18 cellular contexts compared by ENCODE assay signal in the genomic region with DNA sequence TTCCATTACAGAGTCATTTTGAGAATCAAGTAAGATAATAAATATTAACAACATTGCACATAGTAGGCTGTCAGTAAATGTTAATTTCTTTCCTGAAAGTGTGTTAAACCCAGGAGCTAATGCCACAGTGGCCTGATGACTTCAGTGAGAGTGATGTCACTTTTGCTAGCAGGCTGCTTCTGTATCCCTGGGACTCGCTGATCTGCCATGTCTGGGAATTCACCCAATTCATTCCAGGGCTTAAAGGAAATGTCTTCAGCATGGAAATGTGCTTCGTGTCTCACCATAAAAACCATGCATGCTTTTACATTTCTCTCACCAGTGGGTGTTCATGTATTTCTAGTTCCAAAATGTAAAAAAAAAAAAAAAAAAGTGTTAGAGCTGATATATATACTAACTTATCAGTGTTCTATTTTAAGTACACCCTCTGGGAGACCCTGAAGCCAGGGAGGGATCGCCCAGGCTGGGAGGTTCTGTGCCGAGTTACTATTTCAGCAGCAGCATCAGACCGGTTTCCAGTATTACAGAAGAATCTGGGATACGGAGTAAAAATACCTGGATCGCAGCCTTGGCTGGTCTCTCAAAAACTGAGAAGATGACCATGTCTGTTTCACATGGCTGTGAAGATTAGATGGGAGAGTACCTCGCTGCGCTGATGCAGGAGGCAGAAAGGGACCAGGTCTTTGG. TPM values are rescaled to one million over a fixed set of nuclear protein-coding genes. Genes with fewer than 3 reads are reported as not detected.
DNase-seq lines count a peak whose midpoint lies in the region; ATAC-seq, FAIRE-seq and TF ChIP-seq lines count a peak whose summit lies in the region.
"Had no signal": no experiment of that assay in that cellular context is flagged by ENCODE, and none has a peak within 500 bp of the region (broad histone marks: within the 10 kb centered on the region; RNA-seq: fewer than 3 reads in every experiment).

No MANE protein-coding gene starts in this region.

- no peaks in the 10 kb centered on the region for H3K9me1 ChIP-seq in keratinocyte (ENCODE audit: control insufficient read depth, extremely low read depth, insufficient read depth, low read length)

- H3K4me3 ChIP-seq in HUES48 (ENCODE audit: low read depth, low read length) (no peak overlapping the region), dorsolateral prefrontal cortex (peak overlapping the region in 3 of 59 donors; percentile 5 to 18 (median 6)), keratinocyte (ENCODE audit: control insufficient read depth in 2 of 3, extremely low read depth in 1 of 3, insufficient read depth in 2 of 3, low read depth in 1 of 3, low read length in 3 of 3) (no peak overlapping the region)
- H3K4me3 ChIP-seq: skin epidermis, stomach had no signal

- peak in 1 of 56 donors; percentile 6 for TF ChIP-seq CTCF in dorsolateral prefrontal cortex (IDR thresholded peaks at IDR 0.05 in 54 of 56, conservative IDR thresholded peaks at IDR 0.05 in 2 of 56; ENCODE audit: low read depth in 1 of 56, partially characterized antibody in 56 of 56)
- no peak for TF ChIP-seq CTCF in keratinocyte (optimal IDR thresholded peaks at IDR 0.05 in 1 of 3, IDR thresholded peaks at IDR 0.05 in 1 of 3, conservative IDR thresholded peaks at IDR 0.05 in 1 of 3; ENCODE audit: extremely low read depth in 1 of 3, insufficient read depth in 2 of 3, low read length in 3 of 3)
- TF ChIP-seq CTCF in GM20000 (IDR thresholded peaks at IDR 0.05; ENCODE audit: extremely low read depth, missing control alignments) = no peak

- FAIRE-seq in keratinocyte (lab: Jason Lieb, UNC) = peak; percentile 9
- FAIRE-seq: frontal cortex had no signal

- H3K4me1 ChIP-seq in HUES48 (ENCODE audit: control insufficient read depth, insufficient read depth, low read length) = peaks cover 30% of the 10 kb centered on the region
- H3K4me1 ChIP-seq in keratinocyte (ENCODE audit: control insufficient read depth, extremely low read depth, insufficient read depth, low read length) = no peaks in the 10 kb centered on the region
- H3K4me1 ChIP-seq: stomach had no signal

- H3K9me3 ChIP-seq in HUES48 (ENCODE audit: control insufficient read depth, insufficient read depth, low read length) (no peaks in the 10 kb centered on the region), keratinocyte (ENCODE audit: control insufficient read depth, low read depth, low read length) (no peaks in the 10 kb centered on the region)
- H3K9me3 ChIP-seq: stomach had no signal

- ATAC-seq in HG02610 (IDR thresholded peaks at IDR 0.05; ENCODE audit: unreplicated experiment) = no peak
- ATAC-seq: CD8-positive, alpha-beta T cell; natural killer cell treated with Interleukin-12 subunit alpha and Interleukin-12 subunit beta and Interleukin-15 and Interleukin-18, amount 100 ng/mL, for 72 hours had no signal

- H3K9ac ChIP-seq in HUES48 (ENCODE audit: low read depth, low read length) (no peak overlapping the region), keratinocyte (ENCODE audit: control insufficient read depth, extremely low read depth, insufficient read depth, low read length) (no peak overlapping the region)

- no peaks in the 10 kb centered on the region for H4K20me1 ChIP-seq in keratinocyte (ENCODE audit: control insufficient read depth, extremely low read depth, insufficient read depth, low read length)

- peak overlapping the region; percentile 61 for H3K27ac ChIP-seq in HUES48 (ENCODE audit: low read depth, low read length)
- peak overlapping the region in 56 of 59 donors; percentile 30 to 95 (median 87) for H3K27ac ChIP-seq in dorsolateral prefrontal cortex
- no peak overlapping the region for H3K27ac ChIP-seq in keratinocyte (ENCODE audit: control insufficient read depth, insufficient read depth, low read length)
- peak overlapping the region; percentile 82 for H3K27ac ChIP-seq in substantia nigra (ENCODE audit: low read depth, low read length, poor library complexity, severe bottlenecking)
- H3K27ac ChIP-seq: skin epidermis, stomach had no signal

- H2AFZ ChIP-seq in keratinocyte (ENCODE audit: control insufficient read depth, low read length) = no peak overlapping the region

- H3K79me2 ChIP-seq in keratinocyte (ENCODE audit: control insufficient read depth, insufficient read depth, low read length) = no peaks in the 10 kb centered on the region

- intact Hi-C loops in dorsolateral prefrontal cortex (cut with DNase I) = loop anchor here in 1 of 2 donors (5.0 kb wide), 1 partner anchor 51 kb away; no protein-coding TSS in a partner anchor

- DNase-seq in dorsolateral prefrontal cortex (peak in 4 of 10 donors; percentile 34 to 68 (median 49)), keratinocyte (ENCODE audit: low read depth, low spot score) (no peak), substantia nigra (lab: John Stamatoyannopoulos, UW) (peak in 5 of 49 donors; percentile 19 to 43 (median 28)), GM20000 (ENCODE audit: low spot score) (no peak), NCI-H1436 treated with DMSO at 0.1 percent for 48 hours (lab: John Stamatoyannopoulos, UW) (no peak), NCI-H187 treated with DMSO at 0.1 percent for 48 hours (lab: John Stamatoyannopoulos, UW) (no peak)
- DNase-seq: activated naive CD4-positive, alpha-beta T cell treated with anti-CD3 and anti-CD28 coated beads, Interleukin-2, amount 10 ng/mL, durations not matched to agents 7 days and 5 days; CD8-positive, alpha-beta T cell; dermis blood vessel endothelial cell; NCI-H1048; NK-92 treated with Interleukin-12 subunit alpha and Interleukin-12 subunit beta, amount 100 ng/mL, for 24 hours; SHP77 treated with DMSO at 0.1 percent for 48 hours; stomach had no signal

- no peaks in the 10 kb centered on the region for H3K36me3 ChIP-seq in HUES48 (ENCODE audit: control insufficient read depth, insufficient read depth, low read length)
- no peaks in the 10 kb centered on the region for H3K36me3 ChIP-seq in keratinocyte (ENCODE audit: control insufficient read depth in 2 of 2, extremely low read depth in 1 of 2, insufficient read depth in 2 of 2, low read length in 2 of 2)
- H3K36me3 ChIP-seq: stomach had no signal

- no peak overlapping the region for H3K4me2 ChIP-seq in keratinocyte (ENCODE audit: control insufficient read depth, extremely low read depth, insufficient read depth, low read depth, low read length)

- H3K27me3 ChIP-seq in HUES48 (ENCODE audit: control insufficient read depth, insufficient read depth, low read length) (peaks cover 4% of the 10 kb centered on the region; the same call in 1 of the 2 replicates), dorsolateral prefrontal cortex (no peaks in the 10 kb centered on the region), keratinocyte (ENCODE audit: control insufficient read depth, extremely low read depth, insufficient read depth, low read length) (peaks cover 45% of the 10 kb centered on the region)

- dilution Hi-C loops in keratinocyte (cut with MboI; ENCODE audit: extremely low pct_ligation_motif_present, low sequenced_read_pairs) = no loop called here

RNA-seq across cellular contexts. Expression of gene MAPRE3, which starts 56.7 kb away (rescaled TPM):
- 100 to 1,000 TPM in 119 of 120 experiments, 10 to 100 TPM in 1; 97.4 to 247 (median 192) TPM for total RNA-seq in dorsolateral prefrontal cortex
- 12.6 to 16.5 TPM (median 15.0 TPM) in 3 replicates for polyA plus RNA-seq in keratinocyte
- polyA plus RNA-seq in keratinocyte (2011; ENCODE audit: low read depth) = 9.8 TPM
- 14.1 and 18.2 TPM in 2 replicates for polyA plus RNA-seq in keratinocyte (2011; cell fraction: cytosol; rRNA removed)
- polyA plus RNA-seq in keratinocyte (2011; cell fraction: nucleus; rRNA removed) = 37.4 and 54.1 TPM in 2 replicates
- polyA plus RNA-seq in keratinocyte (2012; ENCODE audit: low replicate concordance) = 16.0 and 24.0 TPM in 2 replicates
- polyA minus RNA-seq in keratinocyte = 9.5 to 14.1 TPM (median 11.7 TPM) in 3 replicates
- 15.5 TPM for polyA minus RNA-seq in keratinocyte (2011; cell fraction: cytosol; rRNA and poly(A)+ RNA removed)
- polyA minus RNA-seq in keratinocyte (2011; cell fraction: nucleus; rRNA and poly(A)+ RNA removed) = 7.5 and 11.4 TPM in 2 replicates
